Comparison of ENCODE assay signal across 1 cellular context in the genomic region with DNA sequence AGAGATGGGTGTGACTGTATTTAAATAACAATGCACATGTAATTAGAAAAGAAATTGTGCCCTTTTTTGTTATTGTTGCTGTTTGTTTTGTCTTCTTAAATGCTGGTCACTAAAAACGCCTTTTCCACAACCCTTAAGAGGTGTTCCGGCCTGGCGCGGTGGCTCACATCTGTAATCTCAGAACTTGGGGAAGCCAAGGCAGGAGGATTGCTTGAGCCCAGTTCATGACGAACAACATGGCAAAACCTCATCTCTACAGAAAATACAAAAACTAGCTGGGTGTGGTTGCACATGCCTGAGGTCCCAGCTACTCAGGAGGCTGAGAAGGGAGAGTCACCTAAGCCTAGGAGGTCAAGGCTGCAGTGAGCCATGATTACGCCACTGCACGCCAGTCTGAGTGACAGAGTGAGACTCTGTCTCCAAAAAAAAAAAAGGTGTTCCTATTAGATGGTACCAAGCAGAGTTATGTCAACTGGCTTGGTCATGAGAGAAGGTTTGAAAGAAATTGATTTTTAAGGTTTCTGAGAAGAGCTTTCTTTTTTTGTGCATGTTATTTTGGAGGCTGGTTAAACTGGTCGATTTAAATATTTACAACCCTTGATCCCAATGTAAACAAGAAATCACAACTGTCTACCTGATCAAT.
TF ChIP-seq lines count a peak whose summit lies in the region.

No MANE protein-coding gene starts in this region.

TF ChIP-seq in HepG2, 621 proteins besides CTCF, POLR2A, EP300 and RAD21 (continues in another document):
- no peak for TF ChIP-seq SOX6 (IDR thresholded peaks at IDR 0.05)
- peak; percentile 46; the same call in 1 of the 2 replicates for TF ChIP-seq SOX6 (CRISPR knock-in tag; IDR thresholded peaks at IDR 0.05)
- TF ChIP-seq, protein P1, sequence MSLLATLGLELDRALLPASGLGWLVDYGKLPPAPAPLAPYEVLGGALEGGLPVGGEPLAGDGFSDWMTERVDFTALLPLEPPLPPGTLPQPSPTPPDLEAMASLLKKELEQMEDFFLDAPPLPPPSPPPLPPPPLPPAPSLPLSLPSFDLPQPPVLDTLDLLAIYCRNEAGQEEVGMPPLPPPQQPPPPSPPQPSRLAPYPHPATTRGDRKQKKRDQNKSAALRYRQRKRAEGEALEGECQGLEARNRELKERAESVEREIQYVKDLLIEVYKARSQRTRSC (CRISPR knock-in tag; IDR thresholded peaks at IDR 0.05; ENCODE audit: low read depth) = no peak
- TF ChIP-seq TRIM24 (CRISPR knock-in tag; IDR thresholded peaks at IDR 0.05) = no peak
- TF ChIP-seq RXRA (CRISPR knock-in tag; IDR thresholded peaks at IDR 0.05) = peak; percentile 88; the same call in 1 of the 2 replicates
- no peak for TF ChIP-seq ERF (CRISPR knock-in tag; IDR thresholded peaks at IDR 0.05)
- peak in 1 of 2 experiments; percentile 43; a peak in 1 of 4 replicates for TF ChIP-seq ATF4 (CRISPR knock-in tag; IDR thresholded peaks at IDR 0.05)
- TF ChIP-seq, protein P2, sequence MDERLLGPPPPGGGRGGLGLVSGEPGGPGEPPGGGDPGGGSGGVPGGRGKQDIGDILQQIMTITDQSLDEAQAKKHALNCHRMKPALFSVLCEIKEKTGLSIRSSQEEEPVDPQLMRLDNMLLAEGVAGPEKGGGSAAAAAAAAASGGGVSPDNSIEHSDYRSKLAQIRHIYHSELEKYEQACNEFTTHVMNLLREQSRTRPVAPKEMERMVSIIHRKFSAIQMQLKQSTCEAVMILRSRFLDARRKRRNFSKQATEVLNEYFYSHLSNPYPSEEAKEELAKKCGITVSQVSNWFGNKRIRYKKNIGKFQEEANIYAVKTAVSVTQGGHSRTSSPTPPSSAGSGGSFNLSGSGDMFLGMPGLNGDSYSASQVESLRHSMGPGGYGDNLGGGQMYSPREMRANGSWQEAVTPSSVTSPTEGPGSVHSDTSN (CRISPR knock-in tag; IDR thresholded peaks at IDR 0.05) = peak; percentile 64
- TF ChIP-seq IRF2 (CRISPR knock-in tag; IDR thresholded peaks at IDR 0.05) = no peak
- TF ChIP-seq HBP1 (CRISPR knock-in tag; IDR thresholded peaks at IDR 0.05; ENCODE audit: low read depth) = no peak
- TF ChIP-seq MEF2D (CRISPR knock-in tag; IDR thresholded peaks at IDR 0.05) = no peak
- no peak for TF ChIP-seq NFATC3 (CRISPR knock-in tag; IDR thresholded peaks at IDR 0.05)
- TF ChIP-seq GABPA (IDR thresholded peaks at IDR 0.05; ENCODE audit: low read depth, low read length) = no peak
- no peak for TF ChIP-seq GABPA (CRISPR knock-in tag; IDR thresholded peaks at IDR 0.05; ENCODE audit: low read depth)
- peak; percentile 19; the same call in 1 of the 2 replicates for TF ChIP-seq PPARG (CRISPR knock-in tag; conservative IDR thresholded peaks at IDR 0.05)
- TF ChIP-seq ZNF503 (CRISPR knock-in tag; IDR thresholded peaks at IDR 0.05) = peak; percentile 63
- peak; percentile 48; the same call in 1 of the 2 replicates for TF ChIP-seq MEIS1 (CRISPR knock-in tag; IDR thresholded peaks at IDR 0.05; ENCODE audit: borderline replicate concordance)
- TF ChIP-seq RXRB (CRISPR knock-in tag; IDR thresholded peaks at IDR 0.05; ENCODE audit: borderline replicate concordance) = peak; percentile 91
- no peak for TF ChIP-seq PHF5A (CRISPR knock-in tag; IDR thresholded peaks at IDR 0.05; ENCODE audit: low read depth, unreplicated experiment)
- TF ChIP-seq, protein P3, sequence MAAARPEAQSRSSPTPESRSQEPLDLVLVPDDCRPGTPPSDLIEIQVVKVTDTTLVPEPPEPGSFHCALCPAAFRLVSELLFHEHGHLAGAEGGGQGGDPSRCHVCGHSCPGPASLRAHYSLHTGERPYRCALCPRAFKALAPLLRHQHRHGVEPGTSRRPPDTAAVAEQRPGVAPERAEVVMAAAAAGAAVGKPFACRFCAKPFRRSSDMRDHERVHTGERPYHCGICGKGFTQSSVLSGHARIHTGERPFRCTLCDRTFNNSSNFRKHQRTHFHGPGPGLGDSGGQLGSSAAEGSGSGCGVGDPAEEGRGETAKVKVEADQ (CRISPR knock-in tag; IDR thresholded peaks at IDR 0.05; ENCODE audit: borderline replicate concordance) = no peak
- TF ChIP-seq KDM2A (CRISPR knock-in tag; IDR thresholded peaks at IDR 0.05; ENCODE audit: borderline replicate concordance, low read depth) = peak; percentile 53; the same call in 1 of the 2 replicates
- peak; percentile 45 for TF ChIP-seq HNF4A (CRISPR knock-in tag; IDR thresholded peaks at IDR 0.05)
- TF ChIP-seq HMGXB4 (CRISPR knock-in tag; IDR thresholded peaks at IDR 0.05; ENCODE audit: borderline replicate concordance in 1 of 2, low read depth in 1 of 2) = no peak
- TF ChIP-seq ARNT (IDR thresholded peaks at IDR 0.05) = no peak
- no peak for TF ChIP-seq ETV5 (CRISPR knock-in tag; IDR thresholded peaks at IDR 0.05; ENCODE audit: borderline replicate concordance)
- TF ChIP-seq SETDB1 (CRISPR knock-in tag; IDR thresholded peaks at IDR 0.05; ENCODE audit: borderline replicate concordance) = no peak
- no peak for TF ChIP-seq NFYB (CRISPR knock-in tag; IDR thresholded peaks at IDR 0.05)
- no peak for TF ChIP-seq ZKSCAN8 (CRISPR knock-in tag; IDR thresholded peaks at IDR 0.05; ENCODE audit: borderline replicate concordance)
- TF ChIP-seq KAT2B (IDR thresholded peaks at IDR 0.05; ENCODE audit: borderline replicate concordance, low read depth, low read length) = peak; percentile 63; the same call in 1 of the 2 replicates
- no peak for TF ChIP-seq ZNF17 (CRISPR knock-in tag; IDR thresholded peaks at IDR 0.05)
- no peak for TF ChIP-seq YY1 (IDR thresholded peaks at IDR 0.05; ENCODE audit: insufficient read depth, insufficient replicate concordance, low read depth, low read length)
- TF ChIP-seq ZFX (CRISPR knock-in tag; IDR thresholded peaks at IDR 0.05; ENCODE audit: low read depth) = peak; percentile 29
- peak; percentile 60; the same call in 1 of the 2 replicates for TF ChIP-seq FOXK1 (CRISPR knock-in tag; IDR thresholded peaks at IDR 0.05; ENCODE audit: borderline replicate concordance, low read depth)
- TF ChIP-seq ZNF124 (CRISPR knock-in tag; IDR thresholded peaks at IDR 0.05) = no peak
- TF ChIP-seq FOXO1 (CRISPR knock-in tag; IDR thresholded peaks at IDR 0.05) = peak; percentile 29; the same call in 1 of the 2 replicates
- no peak for TF ChIP-seq ZKSCAN1 (IDR thresholded peaks at IDR 0.05; ENCODE audit: low read length)
- TF ChIP-seq AKAP8 (CRISPR knock-in tag; IDR thresholded peaks at IDR 0.05) = no peak
- TF ChIP-seq NCOA2 (CRISPR knock-in tag; IDR thresholded peaks at IDR 0.05) = peak; percentile 68
- peak; percentile 48; the same call in 1 of the 2 replicates for TF ChIP-seq IKZF5 (CRISPR knock-in tag; IDR thresholded peaks at IDR 0.05)
- no peak for TF ChIP-seq NR1H2 (CRISPR knock-in tag; IDR thresholded peaks at IDR 0.05; ENCODE audit: borderline replicate concordance, low read depth)
- TF ChIP-seq SOX13 (IDR thresholded peaks at IDR 0.05) = no peak
- peak in 1 of 2 experiments; percentile 65; a peak in 2 of 4 replicates for TF ChIP-seq SOX13 (CRISPR knock-in tag; conservative IDR thresholded peaks at IDR 0.05 in 1 of 2, IDR thresholded peaks at IDR 0.05 in 1 of 2)
- TF ChIP-seq RARA (CRISPR knock-in tag; IDR thresholded peaks at IDR 0.05) = peak; percentile 96
- TF ChIP-seq ISL2 (CRISPR knock-in tag; IDR thresholded peaks at IDR 0.05) = peak; percentile 37; the same call in 1 of the 2 replicates
- TF ChIP-seq POGK (CRISPR knock-in tag; conservative IDR thresholded peaks at IDR 0.05) = 0 out of 2 replicates have a peak, but pooled peaks have one; percentile 24
- TF ChIP-seq ZNF740 (CRISPR knock-in tag; IDR thresholded peaks at IDR 0.05) = no peak
- peak; percentile 98 for TF ChIP-seq PITX1 (CRISPR knock-in tag; IDR thresholded peaks at IDR 0.05)
- no peak for TF ChIP-seq ZNF558 (CRISPR knock-in tag; IDR thresholded peaks at IDR 0.05; ENCODE audit: borderline replicate concordance)
- TF ChIP-seq JDP2 (CRISPR knock-in tag; IDR thresholded peaks at IDR 0.05; ENCODE audit: borderline replicate concordance) = no peak
- peak; percentile 50; the same call in 1 of the 2 replicates for TF ChIP-seq ZNF639 (CRISPR knock-in tag; conservative IDR thresholded peaks at IDR 0.05)
- TF ChIP-seq ZNF572 (CRISPR knock-in tag; IDR thresholded peaks at IDR 0.05) = no peak
- TF ChIP-seq SALL1 (CRISPR knock-in tag; IDR thresholded peaks at IDR 0.05) = peak; percentile 73
- TF ChIP-seq BHLHE40 (IDR thresholded peaks at IDR 0.05; ENCODE audit: low read length) = peak; percentile 33; the same call in 1 of the 2 replicates
